14 cellular contexts compared by ENCODE assay signal in the genomic region with DNA sequence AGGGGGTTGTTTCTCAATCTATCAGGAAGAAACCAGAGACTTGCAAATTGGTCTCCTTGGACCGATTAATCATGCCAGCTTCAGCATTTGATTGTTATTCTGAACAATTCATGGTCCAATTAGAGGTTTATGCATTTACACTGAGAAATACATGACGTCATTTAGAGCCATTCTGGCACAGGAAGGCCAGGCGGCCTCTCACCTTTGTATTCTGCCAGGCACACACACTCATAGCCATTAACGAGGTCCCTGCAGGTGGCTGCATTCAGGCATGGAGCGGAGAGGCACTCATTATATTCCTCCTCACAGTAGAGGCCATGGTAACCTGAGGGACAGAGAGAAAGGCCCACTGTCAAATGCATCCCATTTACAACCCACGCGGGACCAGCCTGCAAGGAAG.
DNase-seq lines count a peak whose midpoint lies in the region; FAIRE-seq and TF ChIP-seq lines count a peak whose summit lies in the region.
"Had no signal": no experiment of that assay in that cellular context is flagged by ENCODE, and none has a peak within 500 bp of the region (broad histone marks: within the 10 kb centered on the region; RNA-seq: fewer than 3 reads in every experiment).

No MANE protein-coding gene starts in this region.

- H3K27me3 ChIP-seq in NT2/D1 (ENCODE audit: insufficient read depth, insufficient read length) (no peaks in the 10 kb centered on the region), mesendoderm (ENCODE audit: insufficient read depth, low read length, poor library complexity) (no peaks in the 10 kb centered on the region)
- H3K27me3 ChIP-seq: heart left ventricle, neutrophil had no signal

- no peak overlapping the region for H3K9ac ChIP-seq in NT2/D1 (ENCODE audit: insufficient read length, low read depth)
- no peak overlapping the region for H3K9ac ChIP-seq in mesendoderm (ENCODE audit: low read length)

- H3K36me3 ChIP-seq in NT2/D1 (ENCODE audit: insufficient read depth, insufficient read length, low read length) (no peaks in the 10 kb centered on the region), mesendoderm (ENCODE audit: control insufficient read depth, insufficient read depth, low read length) (no peaks in the 10 kb centered on the region)
- H3K36me3 ChIP-seq: heart left ventricle, neutrophil had no signal

- no peaks in the 10 kb centered on the region for H3K9me3 ChIP-seq in NT2/D1 (ENCODE audit: insufficient read depth, low read length)
- H3K9me3 ChIP-seq: neutrophil had no signal

- peaks cover 0 to 9% (median 3%) of the 10 kb centered on the region in 7 donors for H3K9me3 Mint-ChIP-seq in CD14-positive monocyte
- H3K9me3 Mint-ChIP-seq: activated T-helper 17 cell treated with anti-CD3 and anti-CD28 coated beads, Interleukin-2, amount 50 U/mL, for 72 hours had no signal

- no peak overlapping the region for H3K56ac ChIP-seq in mesendoderm (ENCODE audit: low read length)

- DNase-seq in CD14-positive monocyte (ENCODE audit: low spot score) = no peak
- DNase-seq in NCI-H146 (lab: John Stamatoyannopoulos, UW) = peak; percentile 95
- DNase-seq in NT2/D1 (ENCODE audit: low read depth, low spot score) = peak; percentile 44
- peak; percentile 63 for DNase-seq in mesendoderm
- DNase-seq in HT-29 (ENCODE audit: low spot score) = no peak
- no peak for DNase-seq in AG20443 (ENCODE audit: low spot score)
- DNase-seq in urothelium cell line (ENCODE audit: low spot score) = no peak
- DNase-seq in activated effector memory CD4-positive, alpha-beta T cell treated with Interleukin-2 at 50 U/mL for 16 hours = no peak
- DNase-seq: activated CD4-positive, alpha-beta T cell treated with anti-CD3 and anti-CD28 coated beads for 4 hours; heart left ventricle; left ventricle myocardium superior; PC-3 had no signal

- no peak overlapping the region for H4K5ac ChIP-seq in mesendoderm (ENCODE audit: low read length)

- H3K79me1 ChIP-seq in mesendoderm (ENCODE audit: low read length) = no peaks in the 10 kb centered on the region

- no peak overlapping the region for H3K4ac ChIP-seq in mesendoderm (ENCODE audit: low read depth, low read length)

- H4K8ac ChIP-seq in mesendoderm (ENCODE audit: low read depth, low read length) = no peak overlapping the region

- no peak overlapping the region for H2BK5ac ChIP-seq in mesendoderm (ENCODE audit: low read length)

- H3K27ac Mint-ChIP-seq in CD14-positive monocyte = peak overlapping the region; percentile 99 to 100 (median 99)
- H3K27ac Mint-ChIP-seq: activated T-helper 17 cell treated with anti-CD3 and anti-CD28 coated beads, Interleukin-2, amount 50 U/mL, for 72 hours had no signal

- intact Hi-C loops in CD14-positive monocyte (cut with micrococcal nuclease) = loop anchor here (2.0 to 5.0 kb wide), 2 partner anchors 87 to 106 kb away; no protein-coding TSS in a partner anchor

- H2BK15ac ChIP-seq in mesendoderm (replicated peaks; ENCODE audit: low read depth) = no peak overlapping the region

- H3K4me3 ChIP-seq in NT2/D1 (ENCODE audit: insufficient read length, low read depth) (no peak overlapping the region), mesendoderm (ENCODE audit: low read length) (no peak overlapping the region)
- H3K4me3 ChIP-seq: heart left ventricle had no signal

- H3K27ac ChIP-seq in mesendoderm (ENCODE audit: low read depth, low read length) = no peak overlapping the region
- H3K27ac ChIP-seq: neutrophil had no signal

- no peaks in the 10 kb centered on the region for H3K79me2 ChIP-seq in mesendoderm (ENCODE audit: control insufficient read depth, insufficient read depth, low read length)

- H3K27me3 Mint-ChIP-seq in CD14-positive monocyte (ENCODE audit: low read depth in 3 of 3) = peaks cover 0 to 2% (median 1%) of the 10 kb centered on the region in 3 donors

- no peak for TF ChIP-seq CTCF in CD14-positive monocyte (IDR thresholded peaks at IDR 0.05)

- H3K18ac ChIP-seq in mesendoderm (ENCODE audit: low read length) = no peak overlapping the region

- no peak for FAIRE-seq in urothelium cell line (lab: Jason Lieb, UNC)

- H3K4me1 Mint-ChIP-seq in CD14-positive monocyte = peaks cover 52% of the 10 kb centered on the region
- H3K4me1 Mint-ChIP-seq: activated T-helper 17 cell treated with anti-CD3 and anti-CD28 coated beads, Interleukin-2, amount 50 U/mL, for 72 hours had no signal

- WGBS in mesendoderm (ENCODE audit: extremely low coverage, insufficient coverage, low lambda C conversion rate) = no CpG with 5 or more reads among the region's 7 CpGs

- no peak overlapping the region for H2BK120ac ChIP-seq in mesendoderm (ENCODE audit: low read depth, low read length)

- no peak overlapping the region for H2AK5ac ChIP-seq in mesendoderm (ENCODE audit: low read length)

- H3K36me3 Mint-ChIP-seq in CD14-positive monocyte = peaks cover 4 to 6% of the 10 kb centered on the region in 2 donors

- H3K23ac ChIP-seq in mesendoderm (ENCODE audit: low read length) = no peak overlapping the region

- H3K4me2 ChIP-seq in mesendoderm (ENCODE audit: low read length) = no peak overlapping the region

- H3K4me1 ChIP-seq in NT2/D1 (ENCODE audit: insufficient read depth, insufficient read length) = no peaks in the 10 kb centered on the region
- peaks cover 2% of the 10 kb centered on the region for H3K4me1 ChIP-seq in mesendoderm (ENCODE audit: control insufficient read depth, low read depth, low read length)

- no peak overlapping the region for H3K4me3 Mint-ChIP-seq in CD14-positive monocyte
- H3K4me3 Mint-ChIP-seq: activated T-helper 17 cell treated with anti-CD3 and anti-CD28 coated beads, Interleukin-2, amount 50 U/mL, for 72 hours had no signal

Comparison
In these comparisons a context has a peak if more than half of its experiments do, and no peak if none do; other contexts are left out.
1. DNase-seq: peak in NCI-H146 (single experiment), NT2/D1 (single experiment) and mesendoderm (single experiment); none in CD14-positive monocyte (single experiment), HT-29 (single experiment), AG20443 (single experiment), urothelium cell line (single experiment) and activated effector memory CD4-positive, alpha-beta T cell treated with Interleukin-2 at 50 U/mL for 16 hours (single experiment).